20 cellular contexts compared by ENCODE assay signal in genomic region chr9:137955224-137955570, GRCh38.
"Had no signal": no experiment of that assay in that cellular context is flagged by ENCODE, and none has a peak within 500 bp of the region (broad histone marks: within the 10 kb centered on the region; RNA-seq: fewer than 3 reads in every experiment).

No MANE protein-coding gene starts in this region.

- H3K4me1 Mint-ChIP-seq: naive thymus-derived CD8-positive, alpha-beta T cell; stimulated activated naive CD8-positive, alpha-beta T cell treated with anti-CD3 and anti-CD28 coated beads, Interleukin-15, amount 100 ng/mL, for 72 hours had no signal

- H3K9me3 Mint-ChIP-seq: effector memory CD8-positive, alpha-beta T cell; naive thymus-derived CD8-positive, alpha-beta T cell; nephron progenitor cell; stimulated activated naive CD8-positive, alpha-beta T cell treated with anti-CD3 and anti-CD28 coated beads, Interleukin-15, amount 100 ng/mL, for 72 hours had no signal

- H3K36me3 Mint-ChIP-seq: naive thymus-derived CD8-positive, alpha-beta T cell had no signal

- H3K27ac Mint-ChIP-seq: effector memory CD8-positive, alpha-beta T cell; nephron progenitor cell; stimulated activated naive CD8-positive, alpha-beta T cell treated with anti-CD3 and anti-CD28 coated beads, Interleukin-15, amount 100 ng/mL, for 72 hours had no signal

- DNase-seq: cerebellar nuclear complex; cortex of kidney; effector memory CD8-positive, alpha-beta T cell; kidney; left colon; left ventricle myocardium inferior; mammary epithelial cell; mesendoderm; midbrain; naive thymus-derived CD8-positive, alpha-beta T cell; nephron progenitor cell; occipital lobe; right lobe of liver; small intestine; stimulated activated CD4-positive, alpha-beta T cell treated with anti-CD3 and anti-CD28 coated beads, Interleukin-15, amount 100 ng/mL, for 24 hours; stimulated activated CD4-positive, alpha-beta T cell treated with anti-CD3 and anti-CD28 coated beads, Interleukin-2, amount 100 ng/mL, for 48 hours; stimulated activated naive CD4-positive, alpha-beta T cell; stimulated activated naive CD8-positive, alpha-beta T cell treated with anti-CD3 and anti-CD28 coated beads, Interleukin-15, amount 100 ng/mL, for 72 hours; trophoblast cell had no signal

- H3K4me3 Mint-ChIP-seq: effector memory CD8-positive, alpha-beta T cell; naive thymus-derived CD8-positive, alpha-beta T cell; nephron progenitor cell; stimulated activated naive CD8-positive, alpha-beta T cell treated with anti-CD3 and anti-CD28 coated beads, Interleukin-15, amount 100 ng/mL, for 72 hours had no signal

- H3K27me3 Mint-ChIP-seq: progenitor cell of endocrine pancreas; stimulated activated naive CD8-positive, alpha-beta T cell treated with anti-CD3 and anti-CD28 coated beads, Interleukin-15, amount 100 ng/mL, for 72 hours had no signal
